In genomic region chr3:143476965-143477640, GRCh38 we compare ENCODE assay signal across 18 cellular contexts.
"Had no signal": no experiment of that assay in that cellular context is flagged by ENCODE, and none has a peak within 500 bp of the region (broad histone marks: within the 10 kb centered on the region; RNA-seq: fewer than 3 reads in every experiment).

No MANE protein-coding gene starts in this region.

- H3K36me3 ChIP-seq: ascending aorta, gastroesophageal sphincter, lower lobe of right lung, thyroid gland, uterus had no signal

- H3K4me2 ChIP-seq: hepatocyte had no signal

- H3K4me3 ChIP-seq: ascending aorta, gastroesophageal sphincter, hepatocyte, lower lobe of right lung, thyroid gland, uterus had no signal

- DNase-seq: activated CD4-positive, alpha-beta T cell treated with anti-CD3 and anti-CD28 coated beads, Interleukin-2, amount 50 U/mL, for 1 hour; activated CD8-positive, alpha-beta memory T cell treated with anti-CD3 and anti-CD28 coated beads, Interleukin-2, amount 10 ng/mL, durations not matched to agents 7 days and 5 days; activated gamma-delta T cell treated with Interleukin-2 at 50 U/mL for 16 hours; activated T-cell treated with anti-CD3 and anti-CD28 coated beads, Interleukin-2, amount 50 U/mL, for 4 hours; effector CD4-positive, alpha-beta T cell; lower lobe of right lung; midbrain; naive B cell; retina; stimulated activated CD4-positive, alpha-beta T cell treated with anti-CD3 and anti-CD28 coated beads, Interleukin-15, amount 100 ng/mL, for 24 hours; stimulated activated CD4-positive, alpha-beta T cell treated with anti-CD3 and anti-CD28 coated beads, Interleukin-4, amount 100 ng/mL, for 24 hours; T-helper 1 cell; thyroid gland; uterus had no signal

- H3K36me3 Mint-ChIP-seq: activated CD8-positive, alpha-beta memory T cell treated with anti-CD3 and anti-CD28 coated beads, Interleukin-2, amount 10 ng/mL, durations not matched to agents 7 days and 5 days; naive B cell had no signal

- H3K27ac Mint-ChIP-seq: activated CD8-positive, alpha-beta memory T cell treated with anti-CD3 and anti-CD28 coated beads, Interleukin-2, amount 10 ng/mL, durations not matched to agents 7 days and 5 days had no signal

- H3K9me3 Mint-ChIP-seq: activated T-cell treated with anti-CD3 and anti-CD28 coated beads, Interleukin-2, amount 50 U/mL, for 4 hours had no signal

- H3K9me3 ChIP-seq: ascending aorta, gastroesophageal sphincter, lower lobe of right lung, thyroid gland, uterus had no signal

- H2AFZ ChIP-seq: hepatocyte, parathyroid adenoma had no signal

- H3K79me2 ChIP-seq: hepatocyte, parathyroid adenoma had no signal

- H3K4me1 ChIP-seq: ascending aorta, lower lobe of right lung, parathyroid adenoma, thyroid gland, uterus had no signal

- H3K27me3 Mint-ChIP-seq: activated CD8-positive, alpha-beta memory T cell treated with anti-CD3 and anti-CD28 coated beads, Interleukin-2, amount 10 ng/mL, durations not matched to agents 7 days and 5 days; naive B cell had no signal

- H3K4me1 Mint-ChIP-seq: activated CD8-positive, alpha-beta memory T cell treated with anti-CD3 and anti-CD28 coated beads, Interleukin-2, amount 10 ng/mL, durations not matched to agents 7 days and 5 days had no signal

- H3K27ac ChIP-seq: ascending aorta, lower lobe of right lung, parathyroid adenoma, thyroid gland, uterus had no signal

- H3K4me3 Mint-ChIP-seq: activated CD8-positive, alpha-beta memory T cell treated with anti-CD3 and anti-CD28 coated beads, Interleukin-2, amount 10 ng/mL, durations not matched to agents 7 days and 5 days; activated T-cell treated with anti-CD3 and anti-CD28 coated beads, Interleukin-2, amount 50 U/mL, for 4 hours had no signal

- H3K9ac ChIP-seq: parathyroid adenoma had no signal

- ATAC-seq: activated CD8-positive, alpha-beta memory T cell treated with anti-CD3 and anti-CD28 coated beads, Interleukin-2, amount 10 ng/mL, durations not matched to agents 7 days and 5 days; activated T-cell treated with anti-CD3 and anti-CD28 coated beads, Interleukin-2, amount 50 U/mL, for 4 hours; gastroesophageal sphincter; lower lobe of right lung had no signal

- H3K27me3 ChIP-seq: ascending aorta, gastroesophageal sphincter, hepatocyte, thyroid gland, uterus had no signal
